10 cellular contexts compared by ENCODE assay signal in genomic region chr4:19940861-19941260, GRCh38.
"Had no signal": no experiment of that assay in that cellular context is flagged by ENCODE, and none has a peak within 500 bp of the region (broad histone marks: within the 10 kb centered on the region; RNA-seq: fewer than 3 reads in every experiment).

No MANE protein-coding gene starts in this region.

- H3K27ac ChIP-seq: HL-60, KMS-11 had no signal

- H2AFZ ChIP-seq: GM23338 had no signal

- DNase-seq: H9, HCEC 1CT, HFFc6, KBM-7 had no signal

- FAIRE-seq: H1, H54, HepG2 had no signal

- H3K4me2 ChIP-seq: GM23338, KMS-11 had no signal

- H3K9ac ChIP-seq: KMS-11 had no signal

- H3K4me3 ChIP-seq: GM23338 had no signal
